Comparison of ENCODE assay signal across 29 cellular contexts in the genomic region with DNA sequence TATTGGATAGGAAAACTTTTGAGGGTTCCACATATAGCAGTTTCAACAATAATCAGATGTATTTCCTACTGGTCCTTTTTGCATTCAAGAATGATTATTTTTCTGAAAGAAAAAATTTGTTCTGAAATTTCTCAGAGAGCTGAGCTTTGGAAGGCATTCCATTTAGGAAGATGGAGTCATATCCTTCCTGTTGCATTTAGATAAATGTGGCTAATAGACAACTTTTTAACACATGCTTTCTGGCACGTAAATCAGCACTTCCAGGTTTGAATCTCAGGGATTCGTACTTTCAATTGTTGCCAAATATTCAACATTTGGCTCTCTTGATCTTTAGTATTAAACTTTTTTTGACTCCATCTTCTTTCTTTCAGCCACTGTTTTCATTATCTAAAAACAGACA. TPM values are rescaled to one million over a fixed set of nuclear protein-coding genes. Genes with fewer than 3 reads are reported as not detected.
DNase-seq lines count a peak whose midpoint lies in the region; ATAC-seq and TF ChIP-seq lines count a peak whose summit lies in the region.
"Had no signal": no experiment of that assay in that cellular context is flagged by ENCODE, and none has a peak within 500 bp of the region (broad histone marks: within the 10 kb centered on the region; RNA-seq: fewer than 3 reads in every experiment).

No MANE protein-coding gene starts in this region.

- no peak overlapping the region for H3K9ac ChIP-seq in SU-DHL-6 (ENCODE audit: low read length)
- H3K9ac ChIP-seq: neural progenitor cell had no signal

- H3K4me3 ChIP-seq in heart right ventricle (peak overlapping the region in 2 of 10 donors; percentile 14 to 27), SU-DHL-6 (ENCODE audit: insufficient read depth, low read length, poor library complexity, severe bottlenecking) (no peak overlapping the region), fibroblast of pulmonary artery (replicated peaks; ENCODE audit: low read depth, low read length) (peak overlapping the region; percentile 30), thoracic aorta (peak overlapping the region; percentile 30), SJCRH30 (no peak overlapping the region), gastrocnemius medialis (no peak overlapping the region)
- H3K4me3 ChIP-seq: gastroesophageal sphincter, HAP-1, lower lobe of right lung, neural progenitor cell, upper lobe of right lung had no signal

- H3K36me3 ChIP-seq in heart right ventricle: no peaks in the 10 kb centered on the region
- no peaks in the 10 kb centered on the region for H3K36me3 ChIP-seq in SU-DHL-6 (ENCODE audit: low read length)
- H3K36me3 ChIP-seq in thoracic aorta: no peaks in the 10 kb centered on the region
- no peaks in the 10 kb centered on the region; the same call in 1 of the 2 replicates for H3K36me3 ChIP-seq in SJCRH30
- H3K36me3 ChIP-seq in gastrocnemius medialis: no peaks in the 10 kb centered on the region
- H3K36me3 ChIP-seq: gastroesophageal sphincter, HAP-1, lower lobe of right lung, neural progenitor cell, upper lobe of right lung had no signal

- TF ChIP-seq POLR2A in gastrocnemius medialis (IDR thresholded peaks at IDR 0.05): no peak

- ATAC-seq in heart right ventricle (peak in 3 of 8 donors; percentile 47 to 70 (median 64)), left ventricle myocardium superior (no peak), thoracic aorta (ENCODE audit: insufficient number of reproducible peaks, low FRiP score, low read depth) (no peak), gastrocnemius medialis (no peak)
- ATAC-seq: gastroesophageal sphincter, lower lobe of right lung, upper lobe of right lung had no signal

- in situ Hi-C loops in gastrocnemius medialis (cut with MboI; ENCODE audit: low sequenced_read_pairs in 4 of 4): no loop called here

- no peaks in the 10 kb centered on the region for H3F3A ChIP-seq in SU-DHL-6 (ENCODE audit: insufficient read depth)

- DNase-seq in heart right ventricle (no peak), left ventricle myocardium superior (no peak), fibroblast of pulmonary artery (ENCODE audit: low read depth) (no peak), thoracic aorta (ENCODE audit: low spot score) (no peak), SJCRH30 (no peak), activated gamma-delta T cell (lab: John Stamatoyannopoulos, UW) (no peak), gastrocnemius medialis (no peak)
- DNase-seq: aorta; central memory CD4-positive, alpha-beta T cell; erythroblast; GF-D8; Kasumi-1; lower lobe of right lung; NCI-H1092; NCI-H1930; NCI-H2227 treated with DMSO at 0.1 percent for 48 hours; NCI-H69; stimulated activated CD4-positive, alpha-beta T cell treated with anti-CD3 and anti-CD28 coated beads, Interleukin-1b, Interleukin-23, amount 100 ng/mL, for 48 hours; SW 1271; T1000; upper lobe of right lung had no signal

- 40 to 49% methylated on average over 2 of the region's 2 CpGs for WGBS in heart right ventricle, 2 donors

- H3K27me3 ChIP-seq in heart right ventricle (no peaks in the 10 kb centered on the region), SU-DHL-6 (ENCODE audit: low read length) (no peaks in the 10 kb centered on the region), thoracic aorta (replicated peaks; ENCODE audit: insufficient read depth) (no peaks in the 10 kb centered on the region), SJCRH30 (no peaks in the 10 kb centered on the region), gastrocnemius medialis (no peaks in the 10 kb centered on the region)
- H3K27me3 ChIP-seq: gastroesophageal sphincter, neural progenitor cell, upper lobe of right lung had no signal

- H4K20me1 ChIP-seq in SU-DHL-6 (ENCODE audit: low read depth, low read length): no peaks in the 10 kb centered on the region

- TF ChIP-seq CTCF in heart right ventricle (IDR thresholded peaks at IDR 0.05) (no peak), SU-DHL-6 (IDR thresholded peaks at IDR 0.05; ENCODE audit: insufficient read depth, low read length, poor library complexity, severe bottlenecking) (no peak), fibroblast of pulmonary artery (IDR thresholded peaks at IDR 0.05; ENCODE audit: low read length, missing control alignments) (no peak), thoracic aorta (IDR thresholded peaks at IDR 0.05) (no peak), gastrocnemius medialis (IDR thresholded peaks at IDR 0.05 in 4 of 5, conservative IDR thresholded peaks at IDR 0.05 in 1 of 5) (no peak)

- H3K9me3 ChIP-seq in heart right ventricle (peaks cover 0 to 11% (median 0%) of the 10 kb centered on the region in 11 donors), SU-DHL-6 (ENCODE audit: insufficient read depth, low read length) (no peaks in the 10 kb centered on the region), thoracic aorta (no peaks in the 10 kb centered on the region), SJCRH30 (replicated peaks) (no peaks in the 10 kb centered on the region), gastrocnemius medialis (no peaks in the 10 kb centered on the region)
- H3K9me3 ChIP-seq: gastroesophageal sphincter, HAP-1, lower lobe of right lung, upper lobe of right lung had no signal

- H2AFZ ChIP-seq in SU-DHL-6 (ENCODE audit: low read depth, low read length, severe bottlenecking): peak overlapping the region; percentile 41
- H2AFZ ChIP-seq: neural progenitor cell had no signal

- no peaks in the 10 kb centered on the region for H3K79me2 ChIP-seq in SU-DHL-6 (ENCODE audit: insufficient read depth, low read length)

- intact Hi-C loops in heart right ventricle (cut with DNase I) (loop anchor here in 1 of 10 donors (1.0 kb wide), 1 partner anchor 25 kb away; a partner anchor contains a TSS), left ventricle myocardium superior (cut with micrococcal nuclease) (no loop called here), gastrocnemius medialis (cut with DNase I; ENCODE audit: low total_unique reads) (no loop called here)

- H3K4me2 ChIP-seq in SU-DHL-6 (ENCODE audit: low read depth, low read length, poor library complexity, severe bottlenecking): peak overlapping the region; percentile 16
- H3K4me2 ChIP-seq: neural progenitor cell had no signal

- H3K9me2 ChIP-seq in SU-DHL-6 (replicated peaks; ENCODE audit: insufficient read depth, low read length): no peaks in the 10 kb centered on the region

- H3K27ac ChIP-seq in heart right ventricle: peak overlapping the region in 8 of 10 donors; percentile 30 to 79 (median 46)
- no peak overlapping the region for H3K27ac ChIP-seq in SU-DHL-6 (ENCODE audit: low read depth, low read length)
- no peak overlapping the region for H3K27ac ChIP-seq in thoracic aorta
- H3K27ac ChIP-seq in SJCRH30: no peak overlapping the region
- H3K27ac ChIP-seq in gastrocnemius medialis: peak overlapping the region in 2 of 4 donors; percentile 22 to 38
- H3K27ac ChIP-seq: gastroesophageal sphincter, lower lobe of right lung, neural progenitor cell, upper lobe of right lung had no signal

- peaks cover 0 to 48% (median 14%) of the 10 kb centered on the region in 9 donors for H3K4me1 ChIP-seq in heart right ventricle
- peaks cover 14 to 16% of the 10 kb centered on the region in 2 donors for H3K4me1 ChIP-seq in thoracic aorta (ENCODE audit: control insufficient read depth in 1 of 2, low read depth in 2 of 2)
- H3K4me1 ChIP-seq in SJCRH30: no peaks in the 10 kb centered on the region
- H3K4me1 ChIP-seq in gastrocnemius medialis: no peaks in the 10 kb centered on the region
- H3K4me1 ChIP-seq: HAP-1, neural progenitor cell, upper lobe of right lung had no signal

RNA-seq across cellular contexts. Expression of a gene that starts 24.8 kb away (rescaled TPM):
- 10 to 100 TPM in 7 of 10 donors, 1 to 10 TPM in 3; 6.5 to 24.7 (median 11.6) TPM for total RNA-seq in heart right ventricle
- 1 to 10 TPM; 2.3 to 3.6 TPM for polyA plus RNA-seq in heart right ventricle
- total RNA-seq in left ventricle myocardium superior: 14.4 TPM
- total RNA-seq in thoracic aorta: 10 to 100 TPM; 78.2 to 94.5 TPM
- total RNA-seq in SJCRH30 (2014; rRNA removed; shearing (Covaris generic)): 6.1 and 6.5 TPM in 2 replicates
- 10 to 100 TPM in 1 of 4 donors, 1 to 10 TPM in 3; 7.5 to 10.3 (median 8.3) TPM for total RNA-seq in gastrocnemius medialis
- total RNA-seq: A673; activated naive CD4-positive, alpha-beta T cell treated with anti-CD3 and anti-CD28 coated beads, Interleukin-2, amount 50 U/mL, for 72 hours; activated T-helper 1 cell treated with anti-CD3 and anti-CD28 coated beads, Interleukin-12 subunit alpha, Interleukin-12 subunit beta, Interleukin-2, Interleukin-4 antibody, amounts not matched to agents 30 ng/mL and 10 ng/mL and 1 ng/mL, durations not matched to agents 14 hours and 24 hours and 36 hours; progenitor cell of endocrine pancreas had no signal

Comparison
In these comparisons a context has a peak if more than half of its experiments do, and no peak if none do; other contexts are left out.
1. H3K27ac ChIP-seq: peak in heart right ventricle (8 of 10); none in SU-DHL-6 (single experiment), thoracic aorta (0 of 2) and SJCRH30 (single experiment).
2. H3K4me3 ChIP-seq: peak in fibroblast of pulmonary artery (single experiment) and thoracic aorta (single experiment); none in SU-DHL-6 (single experiment), SJCRH30 (single experiment) and gastrocnemius medialis (0 of 4).